ENCODE assay signal across 1 cellular context in genomic region chr2:215411941-215412743, GRCh38.
TF ChIP-seq lines count a peak whose summit lies in the region.

No MANE protein-coding gene starts in this region.

TF ChIP-seq in HepG2, 621 proteins besides CTCF, POLR2A, EP300 and RAD21 (continued from another document):
- 0 out of 2 replicates have a peak, but pooled peaks have one; percentile 30 for TF ChIP-seq CSRNP1 (CRISPR knock-in tag; IDR thresholded peaks at IDR 0.05)
- TF ChIP-seq SMYD3 (CRISPR knock-in tag; IDR thresholded peaks at IDR 0.05), result peak; percentile 4; the same call in 1 of the 2 replicates
- TF ChIP-seq ZFX (CRISPR knock-in tag; IDR thresholded peaks at IDR 0.05; ENCODE audit: low read depth), result no peak
- peak; percentile 53 for TF ChIP-seq AGO2 (optimal IDR thresholded peaks at IDR 0.05; ENCODE audit: low read depth, low read length)
- TF ChIP-seq ZKSCAN5 (CRISPR knock-in tag; IDR thresholded peaks at IDR 0.05), result no peak
- no peak for TF ChIP-seq HNRNPK (IDR thresholded peaks at IDR 0.05; ENCODE audit: low read depth, low read length, poor library complexity, severe bottlenecking)
- TF ChIP-seq TOPORS (CRISPR knock-in tag; IDR thresholded peaks at IDR 0.05), result no peak
- TF ChIP-seq PAF1 (CRISPR knock-in tag; IDR thresholded peaks at IDR 0.05), result peak; percentile 78; the same call in 1 of the 2 replicates
- no peak for TF ChIP-seq SMAD3 (CRISPR knock-in tag; IDR thresholded peaks at IDR 0.05)
- no peak for TF ChIP-seq REXO4 (CRISPR knock-in tag; IDR thresholded peaks at IDR 0.05; ENCODE audit: borderline replicate concordance)
- no peak for TF ChIP-seq STAG1 (CRISPR knock-in tag; IDR thresholded peaks at IDR 0.05)
- TF ChIP-seq RBM22 (optimal IDR thresholded peaks at IDR 0.05; ENCODE audit: low read length), result peak; percentile 91
- TF ChIP-seq IRF1 (CRISPR knock-in tag; IDR thresholded peaks at IDR 0.05; ENCODE audit: low read depth), result no peak
- TF ChIP-seq ZNF205 (CRISPR knock-in tag; IDR thresholded peaks at IDR 0.05), result no peak
- no peak for TF ChIP-seq SP4 (CRISPR knock-in tag; IDR thresholded peaks at IDR 0.05)
- no peak for TF ChIP-seq DR1 (CRISPR knock-in tag; IDR thresholded peaks at IDR 0.05)
- TF ChIP-seq GRHL1 (CRISPR knock-in tag; conservative IDR thresholded peaks at IDR 0.05), result no peak
- no peak for TF ChIP-seq CC2D1A (CRISPR knock-in tag; IDR thresholded peaks at IDR 0.05)
- no peak for TF ChIP-seq PBX2 (CRISPR knock-in tag; IDR thresholded peaks at IDR 0.05)
- TF ChIP-seq RBFOX2 (IDR thresholded peaks at IDR 0.05; ENCODE audit: low read depth, low read length), result peak; percentile 85
- no peak for TF ChIP-seq FOXM1 (CRISPR knock-in tag; IDR thresholded peaks at IDR 0.05)
- TF ChIP-seq MAFG (CRISPR knock-in tag; IDR thresholded peaks at IDR 0.05), result no peak
- TF ChIP-seq ZNF576 (CRISPR knock-in tag; IDR thresholded peaks at IDR 0.05), result no peak
- no peak for TF ChIP-seq ZHX1 (CRISPR knock-in tag; IDR thresholded peaks at IDR 0.05; ENCODE audit: low read depth)
- TF ChIP-seq ZNF225 (CRISPR knock-in tag; IDR thresholded peaks at IDR 0.05), result no peak
- TF ChIP-seq POLR2G (IDR thresholded peaks at IDR 0.05; ENCODE audit: low read depth, low read length), result peak; percentile 60
- TF ChIP-seq ELK4 (CRISPR knock-in tag; IDR thresholded peaks at IDR 0.05; ENCODE audit: borderline replicate concordance), result no peak
- no peak for TF ChIP-seq PHF5A (CRISPR knock-in tag; IDR thresholded peaks at IDR 0.05; ENCODE audit: low read depth, unreplicated experiment)
- no peak for TF ChIP-seq NFE2L2 (IDR thresholded peaks at IDR 0.05; ENCODE audit: low read length)
- TF ChIP-seq ZNF674 (CRISPR knock-in tag; IDR thresholded peaks at IDR 0.05; ENCODE audit: low read depth), result no peak
- TF ChIP-seq PHB2 (IDR thresholded peaks at IDR 0.05; ENCODE audit: partially characterized antibody), result no peak
- no peak for TF ChIP-seq TSC22D2 (CRISPR knock-in tag; IDR thresholded peaks at IDR 0.05; ENCODE audit: borderline replicate concordance)
- TF ChIP-seq DMAP1 (CRISPR knock-in tag; IDR thresholded peaks at IDR 0.05), result no peak
- TF ChIP-seq CREB1 (IDR thresholded peaks at IDR 0.05), result no peak
- no peak for TF ChIP-seq CREB1 (CRISPR knock-in tag; IDR thresholded peaks at IDR 0.05)
- no peak for TF ChIP-seq ZNF577 (CRISPR knock-in tag; IDR thresholded peaks at IDR 0.05; ENCODE audit: borderline replicate concordance, low read depth)
- TF ChIP-seq FOXO4 (CRISPR knock-in tag; conservative IDR thresholded peaks at IDR 0.05), result 0 out of 2 replicates have a peak, but pooled peaks have one; percentile 45
- no peak for TF ChIP-seq HHEX (CRISPR knock-in tag; IDR thresholded peaks at IDR 0.05)
- no peak for TF ChIP-seq FLYWCH1 (CRISPR knock-in tag; IDR thresholded peaks at IDR 0.05)
- no peak for TF ChIP-seq ZIK1 (CRISPR knock-in tag; IDR thresholded peaks at IDR 0.05; ENCODE audit: borderline replicate concordance, low read depth)
- TF ChIP-seq MXD3 (CRISPR knock-in tag; IDR thresholded peaks at IDR 0.05), result no peak
